In the genomic region with DNA sequence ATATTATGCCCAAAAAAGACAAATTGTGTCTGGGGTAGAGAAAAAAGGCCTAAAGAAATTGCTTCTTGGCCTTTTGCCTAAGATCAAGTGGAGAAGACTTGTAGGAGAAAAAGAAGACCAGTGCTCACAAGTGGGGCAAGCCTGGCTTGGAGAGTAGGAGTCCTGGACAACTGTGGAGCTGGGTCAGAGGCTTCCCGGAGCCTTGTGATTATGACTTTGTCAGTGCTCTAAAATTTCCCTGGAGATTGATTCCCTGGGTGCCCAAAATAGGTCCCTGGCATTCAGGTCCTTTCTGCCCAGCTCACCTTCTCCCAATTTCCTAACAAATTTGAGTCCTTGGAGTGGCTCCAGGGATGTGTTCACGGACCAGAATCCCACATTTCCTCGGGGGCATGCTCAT, we compare ENCODE assay signal across 27 cellular contexts. TPM values are rescaled to one million over a fixed set of nuclear protein-coding genes. Genes with fewer than 3 reads are reported as not detected.
DNase-seq lines count a peak whose midpoint lies in the region; TF ChIP-seq lines count a peak whose summit lies in the region.
"Had no signal": no experiment of that assay in that cellular context is flagged by ENCODE, and none has a peak within 500 bp of the region (broad histone marks: within the 10 kb centered on the region; RNA-seq: fewer than 3 reads in every experiment).

No MANE protein-coding gene starts in this region.

- H3K4me1 ChIP-seq in OCI-LY7 (ENCODE audit: insufficient read depth, low read length, poor library complexity, severe bottlenecking) (peaks cover 37% of the 10 kb centered on the region), left ventricle myocardium inferior (peaks cover 26% of the 10 kb centered on the region), skeletal muscle tissue (ENCODE audit: control insufficient read depth in 3 of 3, insufficient read depth in 3 of 3, low read length in 3 of 3) (peaks cover 20 to 29% (median 28%) of the 10 kb centered on the region in 3 donors)

- H3K9me3 ChIP-seq in OCI-LY7 (ENCODE audit: low read length) (no peaks in the 10 kb centered on the region), left ventricle myocardium inferior (replicated peaks) (no peaks in the 10 kb centered on the region), skeletal muscle tissue (ENCODE audit: control insufficient read depth in 3 of 3, low read length in 3 of 3) (no peaks in the 10 kb centered on the region)

- peak overlapping the region; percentile 78 to 99 (median 98) for H3K9ac ChIP-seq in skeletal muscle tissue (ENCODE audit: low read depth in 1 of 3, low read length in 3 of 3)

- H3K4me3 ChIP-seq in OCI-LY7 (ENCODE audit: low read depth, low read length, poor library complexity, severe bottlenecking) (no peak overlapping the region), left ventricle myocardium inferior (peak overlapping the region; percentile 74), skeletal muscle tissue (ENCODE audit: low read length in 3 of 3) (peak overlapping the region; percentile 49 to 99 (median 97))

- CTCF ChIA-PET in OCI-LY7 (lab: Charles Lee; ENCODE audit: unreplicated experiment): interaction anchor here (0.8 to 3.4 kb wide), 5 partner anchors 9 to 200 kb away, joined by 3 to 25 read pairs (median 3); no protein-coding TSS in a partner anchor

- TF ChIP-seq CTCF in OCI-LY7 (conservative IDR thresholded peaks at IDR 0.05; ENCODE audit: low read length) (no peak), left ventricle myocardium inferior (IDR thresholded peaks at IDR 0.05; ENCODE audit: borderline replicate concordance) (no peak), nephron progenitor cell (IDR thresholded peaks at IDR 0.05) (no peak)

- H3K27me3 ChIP-seq in left ventricle myocardium inferior (ENCODE audit: low read depth): peaks cover 32% of the 10 kb centered on the region
- peaks cover 0 to 2% (median 0%) of the 10 kb centered on the region in 3 donors for H3K27me3 ChIP-seq in skeletal muscle tissue (ENCODE audit: control insufficient read depth in 3 of 3, insufficient read depth in 3 of 3, low read length in 3 of 3)

- POLR2A ChIA-PET in OCI-LY7 (lab: Charles Lee): interaction anchor here (0.6 to 1.5 kb wide), 5 partner anchors 8 to 102 kb away, joined by 3 to 8 read pairs (median 4); no protein-coding TSS in a partner anchor

- no peak overlapping the region for H3K4me3 Mint-ChIP-seq in nephron progenitor cell
- H3K4me3 Mint-ChIP-seq: activated naive CD8-positive, alpha-beta T cell treated with anti-CD3 and anti-CD28 coated beads for 36 hours; activated T-cell treated with anti-CD3 and anti-CD28 coated beads, Interleukin-2, amount 50 U/mL, for 24 hours; immature natural killer cell; stimulated activated memory B cell treated with anti-CD40 and anti-IgM and Interleukin-4, amounts not matched to agents 10 μg/mL and 1 μg/mL and 100 μg/mL, for 72 hours; T-helper 1 cell treated with Interleukin-12 subunit alpha and Interleukin-12 subunit beta and Interleukin-4 antibody, amounts not matched to agents 30 μg/mL and 1 μg/mL, for 36 hours had no signal

- no peaks in the 10 kb centered on the region for H3K9me2 ChIP-seq in OCI-LY7 (ENCODE audit: insufficient read depth, low read length)

- no peak overlapping the region for H2AFZ ChIP-seq in OCI-LY7 (ENCODE audit: low read length)

- no peaks in the 10 kb centered on the region for H4K20me1 ChIP-seq in OCI-LY7 (ENCODE audit: insufficient read depth, low read length)

- H3K27ac ChIP-seq in OCI-LY7 (ENCODE audit: low read depth, low read length, poor library complexity, severe bottlenecking) (no peak overlapping the region), left ventricle myocardium inferior (replicated peaks) (peak overlapping the region; percentile 93), skeletal muscle tissue (ENCODE audit: low read depth, low read length) (peak overlapping the region; percentile 99)

- H3K4me1 Mint-ChIP-seq in nephron progenitor cell: peaks cover 38% of the 10 kb centered on the region
- H3K4me1 Mint-ChIP-seq: immature natural killer cell had no signal

- H3K27me3 Mint-ChIP-seq in nephron progenitor cell (ENCODE audit: low read depth, poor library complexity): peaks cover 66% of the 10 kb centered on the region

- intact Hi-C loops in OCI-LY7 (cut with micrococcal nuclease; ENCODE audit: unreplicated experiment) (loop anchor here (1.0 kb wide), 1 partner anchor 183 kb away; no protein-coding TSS in a partner anchor), left ventricle myocardium inferior (cut with micrococcal nuclease) (no loop called here)

- no peak overlapping the region for H3K27ac Mint-ChIP-seq in nephron progenitor cell
- H3K27ac Mint-ChIP-seq: activated naive CD8-positive, alpha-beta T cell treated with anti-CD3 and anti-CD28 coated beads for 36 hours; activated T-cell treated with anti-CD3 and anti-CD28 coated beads, Interleukin-2, amount 50 U/mL, for 24 hours; immature natural killer cell; stimulated activated memory B cell treated with anti-CD40 and anti-IgM and Interleukin-4, amounts not matched to agents 10 μg/mL and 1 μg/mL and 100 μg/mL, for 72 hours; T-helper 1 cell treated with Interleukin-12 subunit alpha and Interleukin-12 subunit beta and Interleukin-4 antibody, amounts not matched to agents 30 μg/mL and 1 μg/mL, for 36 hours had no signal

- H3K36me3 Mint-ChIP-seq in nephron progenitor cell (ENCODE audit: low read depth): no peaks in the 10 kb centered on the region
- H3K36me3 Mint-ChIP-seq: activated naive CD8-positive, alpha-beta T cell treated with anti-CD3 and anti-CD28 coated beads for 36 hours; immature natural killer cell; naive B cell; stimulated activated memory B cell treated with anti-CD40 and anti-IgM and Interleukin-4, amounts not matched to agents 10 μg/mL and 1 μg/mL and 100 μg/mL, for 72 hours had no signal

- H3K9me3 Mint-ChIP-seq in nephron progenitor cell: no peaks in the 10 kb centered on the region
- H3K9me3 Mint-ChIP-seq: activated naive CD8-positive, alpha-beta T cell treated with anti-CD3 and anti-CD28 coated beads for 36 hours; activated T-cell treated with anti-CD3 and anti-CD28 coated beads, Interleukin-2, amount 50 U/mL, for 24 hours; immature natural killer cell; naive B cell; stimulated activated memory B cell treated with anti-CD40 and anti-IgM and Interleukin-4, amounts not matched to agents 10 μg/mL and 1 μg/mL and 100 μg/mL, for 72 hours; T-helper 1 cell treated with Interleukin-12 subunit alpha and Interleukin-12 subunit beta and Interleukin-4 antibody, amounts not matched to agents 30 μg/mL and 1 μg/mL, for 36 hours had no signal

- no peak overlapping the region for H3K4me2 ChIP-seq in OCI-LY7 (ENCODE audit: low read length)

- DNase-seq in OCI-LY7 (ENCODE audit: low spot score): no peak
- DNase-seq in left ventricle myocardium inferior: no peak
- DNase-seq in nephron progenitor cell: no peak
- DNase-seq in middle frontal gyrus (ENCODE audit: extremely low spot score, low spot score): no peak
- DNase-seq: activated CD4-positive, alpha-beta T cell treated with anti-CD3 and anti-CD28 coated beads, Interleukin-2, amount 50 U/mL, for 1 hour; activated CD4-positive, CD25-positive, alpha-beta regulatory T cell; activated effector memory CD4-positive, alpha-beta T cell treated with anti-CD3 and anti-CD28 coated beads, Interleukin-2, amount 50 U/mL, for 16 hours; activated naive CD8-positive, alpha-beta T cell treated with anti-CD3 and anti-CD28 coated beads for 36 hours; activated T-cell treated with anti-CD3 and anti-CD28 coated beads, Interleukin-2, amount 50 U/mL, for 24 hours; aorta; C1 segment of cervical spinal cord; effector CD4-positive, alpha-beta T cell; HCEC 1CT; immature natural killer cell; mesenchymal stem cell; naive B cell; NCI-H1417 treated with DMSO at 0.1 percent for 48 hours; NCI-H2029 treated with DMSO at 0.1 percent for 48 hours; NCI-H526 had no signal

- H3K79me2 ChIP-seq in OCI-LY7 (ENCODE audit: insufficient read depth, low read depth, low read length): no peaks in the 10 kb centered on the region

- H3K36me3 ChIP-seq in OCI-LY7 (ENCODE audit: insufficient read depth, low read length) (no peaks in the 10 kb centered on the region), left ventricle myocardium inferior (no peaks in the 10 kb centered on the region), skeletal muscle tissue (ENCODE audit: control insufficient read depth in 3 of 3, insufficient read depth in 3 of 3, low read length in 3 of 3) (peaks cover 0 to 11% (median 2%) of the 10 kb centered on the region in 3 donors)

- BruUV-seq in OCI-LY7 (replicated peaks; lab: Mats Ljungman, UMichigan): TSS peak; percentile 40

RNA-seq across cellular contexts. Expression of a gene that starts 0.8 kb away (rescaled TPM):
- total RNA-seq in OCI-LY7 (2014; rRNA removed; shearing (Covaris generic)): 2.1 and 6.4 TPM in 2 replicates
- total RNA-seq in OCI-LY7 (2022) (13.6 and 18.8 TPM in 2 replicates), left ventricle myocardium inferior (285 TPM), skeletal muscle tissue (60.0 TPM)
- total RNA-seq: bronchial epithelial cell, left lobe of liver, pulmonary artery endothelial cell had no signal

RNA-seq across cellular contexts. Expression of a gene that starts 6.2 kb away (rescaled TPM):
- 2.7 and 4.7 TPM in 2 replicates for total RNA-seq in OCI-LY7 (2014; rRNA removed; shearing (Covaris generic))
- total RNA-seq in OCI-LY7 (2022) (18.1 and 18.2 TPM in 2 replicates), left ventricle myocardium inferior (1.2 TPM), skeletal muscle tissue (under 0.01 TPM)
- total RNA-seq: activated naive CD8-positive, alpha-beta T cell treated with anti-CD3 and anti-CD28 coated beads for 36 hours; aorta; bronchial epithelial cell; left lobe of liver; LHCN-M2; pulmonary artery endothelial cell had no signal

RNA-seq across cellular contexts. Expression of a gene that starts 18.6 kb away (rescaled TPM):
- 14.0 and 23.3 TPM in 2 replicates for total RNA-seq in OCI-LY7 (2014; rRNA removed; shearing (Covaris generic))
- total RNA-seq in OCI-LY7 (2022) (61.0 and 71.6 TPM in 2 replicates), left ventricle myocardium inferior (5.9 TPM), skeletal muscle tissue (0.52 TPM)
- total RNA-seq: bronchial epithelial cell, left lobe of liver, pulmonary artery endothelial cell, subcutaneous adipose tissue had no signal

RNA-seq across cellular contexts. Expression of a gene that starts 26.8 kb away (rescaled TPM):
- total RNA-seq in OCI-LY7 (2014; rRNA removed; shearing (Covaris generic)): 5.9 and 6.4 TPM in 2 replicates
- total RNA-seq in OCI-LY7 (2022) (7.2 and 8.5 TPM in 2 replicates), left ventricle myocardium inferior (1.5 TPM), skeletal muscle tissue (1.0 TPM)

RNA-seq across cellular contexts. Expression of a gene that starts 41.5 kb away (rescaled TPM):
- total RNA-seq in OCI-LY7 (2014; rRNA removed; shearing (Covaris generic)): 54.1 and 63.9 TPM in 2 replicates
- total RNA-seq in OCI-LY7 (2022): 98.0 and 109 TPM in 2 replicates
- total RNA-seq in left ventricle myocardium inferior: 59.2 TPM
- 23.0 TPM for total RNA-seq in skeletal muscle tissue
